In the genomic region with DNA sequence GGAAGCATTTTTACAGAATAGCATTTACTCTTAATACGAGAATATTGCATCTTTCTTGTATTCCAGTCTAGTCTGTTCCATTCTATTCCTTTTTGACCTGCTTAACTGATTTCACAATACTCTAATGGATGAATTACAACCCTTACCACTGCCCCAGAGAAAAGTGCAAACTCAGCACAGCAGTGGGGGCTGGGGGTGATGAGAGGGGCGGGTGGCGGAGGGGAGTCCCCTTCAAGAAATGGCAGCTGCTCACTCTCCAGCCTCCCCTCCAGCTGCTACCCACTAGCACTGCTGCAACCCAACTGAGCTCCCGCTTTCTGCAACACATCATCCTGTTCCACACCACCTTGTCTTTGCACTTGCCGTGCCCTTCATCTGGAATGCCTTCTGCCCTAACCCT, we compare ENCODE assay signal across 30 cellular contexts. TPM values are rescaled to one million over a fixed set of nuclear protein-coding genes. Genes with fewer than 3 reads are reported as not detected.
"Had no signal": no experiment of that assay in that cellular context is flagged by ENCODE, and none has a peak within 500 bp of the region (broad histone marks: within the 10 kb centered on the region; RNA-seq: fewer than 3 reads in every experiment).

No MANE protein-coding gene starts in this region.

- H3K36me3 ChIP-seq: breast epithelium, Peyer's patch, SJSA1 had no signal

- H3K27ac Mint-ChIP-seq: activated CD4-positive, alpha-beta memory T cell treated with anti-CD3 and anti-CD28 coated beads for 36 hours; activated CD4-positive, alpha-beta T cell treated with anti-CD3 and anti-CD28 coated beads, Interleukin-2, amount 10 ng/mL, durations not matched to agents 7 days and 5 days; activated naive CD8-positive, alpha-beta T cell treated with anti-CD3 and anti-CD28 coated beads for 36 hours; activated T-cell treated with anti-CD3 and anti-CD28 coated beads, Interleukin-2, amount 50 U/mL, for 24 hours; activated T-helper 1 cell treated with anti-CD3 and anti-CD28 coated beads, Interleukin-12 subunit alpha, Interleukin-12 subunit beta, Interleukin-2, Interleukin-4 antibody, amounts not matched to agents 30 ng/mL and 10 ng/mL and 1 ng/mL, durations not matched to agents 14 hours and 24 hours and 36 hours had no signal

- H3K4me3 Mint-ChIP-seq: activated CD4-positive, alpha-beta memory T cell treated with anti-CD3 and anti-CD28 coated beads for 36 hours; activated CD4-positive, alpha-beta T cell treated with anti-CD3 and anti-CD28 coated beads, Interleukin-2, amount 10 ng/mL, durations not matched to agents 7 days and 5 days; activated naive CD8-positive, alpha-beta T cell treated with anti-CD3 and anti-CD28 coated beads for 36 hours; activated T-cell treated with anti-CD3 and anti-CD28 coated beads, Interleukin-2, amount 50 U/mL, for 24 hours; activated T-helper 1 cell treated with anti-CD3 and anti-CD28 coated beads, Interleukin-12 subunit alpha, Interleukin-12 subunit beta, Interleukin-2, Interleukin-4 antibody, amounts not matched to agents 30 ng/mL and 10 ng/mL and 1 ng/mL, durations not matched to agents 14 hours and 24 hours and 36 hours had no signal

- H3K27ac ChIP-seq: breast epithelium, coronary artery, Peyer's patch, RWPE1, SJSA1, VCaP had no signal

- H3K9me3 Mint-ChIP-seq: activated CD4-positive, alpha-beta memory T cell treated with anti-CD3 and anti-CD28 coated beads for 36 hours; activated T-cell treated with anti-CD3 and anti-CD28 coated beads, Interleukin-2, amount 50 U/mL, for 24 hours; activated T-helper 1 cell treated with anti-CD3 and anti-CD28 coated beads, Interleukin-12 subunit alpha, Interleukin-12 subunit beta, Interleukin-2, Interleukin-4 antibody, amounts not matched to agents 30 ng/mL and 10 ng/mL and 1 ng/mL, durations not matched to agents 14 hours and 24 hours and 36 hours had no signal

- H3K27me3 ChIP-seq: breast epithelium, Peyer's patch, SJSA1 had no signal

- H3K27me3 Mint-ChIP-seq: activated CD4-positive, alpha-beta memory T cell treated with anti-CD3 and anti-CD28 coated beads for 36 hours; activated CD4-positive, alpha-beta T cell treated with anti-CD3 and anti-CD28 coated beads, Interleukin-2, amount 10 ng/mL, durations not matched to agents 7 days and 5 days; activated naive CD8-positive, alpha-beta T cell treated with anti-CD3 and anti-CD28 coated beads for 36 hours; activated T-cell treated with anti-CD3 and anti-CD28 coated beads, Interleukin-2, amount 50 U/mL, for 24 hours had no signal

- H3K4me1 ChIP-seq: breast epithelium, SJSA1 had no signal

- H3K36me3 Mint-ChIP-seq: activated CD4-positive, alpha-beta memory T cell treated with anti-CD3 and anti-CD28 coated beads for 36 hours had no signal

- H3K9me3 ChIP-seq: breast epithelium, Peyer's patch, SJSA1 had no signal

- H3K4me3 ChIP-seq: breast epithelium, coronary artery, Peyer's patch, SJSA1 had no signal

- DNase-seq: activated CD4-positive, alpha-beta memory T cell treated with anti-CD3 and anti-CD28 coated beads for 36 hours; activated CD4-positive, alpha-beta T cell treated with anti-CD3 and anti-CD28 coated beads, Interleukin-2, amount 10 ng/mL, durations not matched to agents 7 days and 5 days; activated CD4-positive, CD25-positive, alpha-beta regulatory T cell; activated effector memory CD4-positive, alpha-beta T cell treated with anti-CD3 and anti-CD28 coated beads, Interleukin-2, amount 50 U/mL, for 16 hours; activated naive CD4-positive, alpha-beta T cell treated with Interleukin-2 at 50 U/mL for 16 hours; activated naive CD8-positive, alpha-beta T cell treated with anti-CD3 and anti-CD28 coated beads for 36 hours; activated T-cell treated with anti-CD3 and anti-CD28 coated beads, Interleukin-2, amount 50 U/mL, for 24 hours; aorta; caudate nucleus; Karpas-422; MM.1S; NCI-H1105 treated with DMSO at 0.1 percent for 48 hours; NCI-H1436 treated with DMSO at 0.1 percent for 48 hours; NCI-H187; NCI-H2081; NCI-H226; NCI-H526; NCI-H774; NK-92 treated with Interleukin-12 subunit alpha and Interleukin-12 subunit beta, amount 100 ng/mL, for 24 hours; Right ventricle myocardium superior; SW 1271; T1000 had no signal

- ATAC-seq: SK-N-SH treated with all-trans-retinoic acid at 6 μM for 48 hours had no signal

RNA-seq across cellular contexts. Expression of a gene that starts 57.9 kb away (rescaled TPM):
- total RNA-seq: Right ventricle myocardium superior had no signal
